Comparison of ENCODE assay signal across 11 cellular contexts in the genomic region with DNA sequence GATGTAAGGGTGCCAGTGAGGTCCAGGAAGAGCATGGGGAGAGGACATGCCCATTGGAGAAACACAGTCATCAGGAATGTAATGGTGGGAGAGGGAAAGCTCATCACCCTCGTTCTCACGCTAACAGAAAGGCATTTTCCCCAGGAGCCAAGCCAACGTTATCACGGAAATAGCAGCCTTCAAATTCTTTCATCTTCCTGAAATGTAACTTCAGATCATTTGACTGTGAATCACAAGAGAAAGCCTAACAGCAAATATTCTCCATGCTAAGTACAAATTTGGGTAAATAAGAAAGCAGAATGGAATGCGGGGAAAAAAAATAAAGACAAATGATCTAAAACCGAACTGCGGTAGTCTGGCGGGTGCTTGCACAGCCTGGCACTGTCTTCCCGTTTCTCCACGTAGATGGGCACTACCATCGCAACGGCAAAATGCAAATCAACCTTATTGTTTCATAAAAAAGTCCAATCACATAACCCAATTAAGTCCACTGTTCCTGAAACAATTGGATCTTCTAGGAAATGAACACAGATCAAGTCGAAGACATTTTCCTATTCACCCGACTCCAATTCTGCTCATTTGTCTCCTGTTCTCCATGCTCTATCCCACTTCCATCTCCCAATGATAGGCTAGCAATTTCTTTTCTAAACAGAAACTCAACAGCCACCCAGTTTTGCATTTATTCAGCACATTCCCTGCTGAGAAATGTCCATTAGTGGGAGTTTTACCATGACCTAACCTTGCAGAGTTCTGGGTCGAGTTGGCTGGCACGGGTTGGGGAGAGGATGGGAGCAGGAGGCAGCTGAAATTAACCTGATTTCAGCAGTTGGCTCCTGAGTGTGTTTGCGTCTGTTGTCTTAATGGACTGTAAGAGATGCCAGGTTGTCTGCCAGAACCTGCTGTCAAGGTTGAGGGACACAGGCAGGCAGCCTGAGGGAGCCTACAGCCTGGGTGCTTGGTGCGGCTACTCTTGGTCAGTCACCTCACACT.
DNase-seq lines count a peak whose midpoint lies in the region; ATAC-seq, FAIRE-seq and TF ChIP-seq lines count a peak whose summit lies in the region.
"Had no signal": no experiment of that assay in that cellular context is flagged by ENCODE, and none has a peak within 500 bp of the region (broad histone marks: within the 10 kb centered on the region; RNA-seq: fewer than 3 reads in every experiment).

No MANE protein-coding gene starts in this region.

- H3K79me2 ChIP-seq in astrocyte (ENCODE audit: insufficient read depth, low read length): no peaks in the 10 kb centered on the region

- no peaks in the 10 kb centered on the region for H4K20me1 ChIP-seq in astrocyte (ENCODE audit: insufficient read depth, low read length)

- H3K27ac ChIP-seq in astrocyte (ENCODE audit: low read depth, low read length) (peak overlapping the region; percentile 97), thoracic aorta (no peak overlapping the region)

- intact Hi-C loops in head of caudate nucleus (cut with DNase I): no loop called here

- peak overlapping the region; percentile 40 for H3K4me3 Mint-ChIP-seq in astrocyte (ENCODE audit: unreplicated experiment)

- peak overlapping the region; percentile 83 for H3K9ac ChIP-seq in astrocyte (ENCODE audit: low read length)

- H3K27ac Mint-ChIP-seq in astrocyte (ENCODE audit: unreplicated experiment): peak overlapping the region; percentile 95

- FAIRE-seq in astrocyte (lab: Jason Lieb, UNC): peak; percentile 100

- TF ChIP-seq CTCF in astrocyte (IDR thresholded peaks at IDR 0.05; ENCODE audit: insufficient read depth, low read depth, low read length): no peak
- TF ChIP-seq CTCF in thoracic aorta (IDR thresholded peaks at IDR 0.05): no peak

- peak overlapping the region; percentile 63 for H3K4me2 ChIP-seq in astrocyte (ENCODE audit: low read length)

- H3K27me3 ChIP-seq in astrocyte (ENCODE audit: insufficient read depth, low read length) (no peaks in the 10 kb centered on the region), thoracic aorta (replicated peaks; ENCODE audit: insufficient read depth) (no peaks in the 10 kb centered on the region)

- H3K4me3 ChIP-seq in astrocyte (ENCODE audit: insufficient read depth, low read depth, low read length) (peak overlapping the region; percentile 15), thoracic aorta (peak overlapping the region; percentile 40)

- no peaks in the 10 kb centered on the region for H3K36me3 Mint-ChIP-seq in astrocyte (ENCODE audit: low read depth, unreplicated experiment)

- ATAC-seq in thoracic aorta (ENCODE audit: insufficient number of reproducible peaks, low FRiP score, low read depth) (peak; percentile 49), GM18861 (IDR thresholded peaks at IDR 0.05; ENCODE audit: unreplicated experiment) (no peak), GM18502 (IDR thresholded peaks at IDR 0.05; ENCODE audit: poor library complexity, unreplicated experiment) (no peak)
- ATAC-seq: Panc1 had no signal

- no peaks in the 10 kb centered on the region for H3K36me3 ChIP-seq in astrocyte (ENCODE audit: insufficient read depth, low read length)
- no peaks in the 10 kb centered on the region for H3K36me3 ChIP-seq in thoracic aorta

- no peak overlapping the region for H2AFZ ChIP-seq in astrocyte (ENCODE audit: low read depth, low read length)

- peaks cover 1% of the 10 kb centered on the region for H3K27me3 Mint-ChIP-seq in astrocyte (ENCODE audit: low read depth, unreplicated experiment)

- DNase-seq in HS-27A (ENCODE audit: low read depth) (peak; percentile 91), astrocyte (ENCODE audit: low read depth) (peak; percentile 100), hepatic stellate cell (ENCODE audit: low spot score) (peak; percentile 42), thoracic aorta (ENCODE audit: low spot score) (no peak), head of caudate nucleus (no peak)
- DNase-seq: activated gamma-delta T cell treated with Interleukin-2 at 50 U/mL for 16 hours; NCI-H1048; stimulated activated CD4-positive, alpha-beta T cell treated with anti-CD3 and anti-CD28 coated beads, Interleukin-4, amount 100 ng/mL, for 1 hour had no signal

- peaks cover 29% of the 10 kb centered on the region for H3K4me1 ChIP-seq in astrocyte (ENCODE audit: insufficient read depth, low read length)
- peaks cover 0 to 14% of the 10 kb centered on the region in 2 donors for H3K4me1 ChIP-seq in thoracic aorta (ENCODE audit: control insufficient read depth in 1 of 2, low read depth in 2 of 2)

- H3K9me3 ChIP-seq in astrocyte (ENCODE audit: insufficient read depth, low read depth, low read length) (no peaks in the 10 kb centered on the region), thoracic aorta (no peaks in the 10 kb centered on the region)

- peaks cover 5% of the 10 kb centered on the region for H3K9me3 Mint-ChIP-seq in astrocyte (ENCODE audit: unreplicated experiment)

- H3K4me1 Mint-ChIP-seq in astrocyte (ENCODE audit: low read depth, unreplicated experiment): peaks cover 30% of the 10 kb centered on the region

Comparison
In these comparisons a context has a peak if more than half of its experiments do, and no peak if none do; other contexts are left out.
1. DNase-seq: peak in HS-27A (single experiment), astrocyte (single experiment) and hepatic stellate cell (single experiment); none in thoracic aorta (single experiment) and head of caudate nucleus (0 of 42).